ENCODE assay signal across 8 cellular contexts in genomic region chr19:48967346-48968178, GRCh38. TPM values are rescaled to one million over a fixed set of nuclear protein-coding genes. Genes with fewer than 3 reads are reported as not detected.
DNase-seq lines count a peak whose midpoint lies in the region; TF ChIP-seq lines count a peak whose summit lies in the region.

No MANE protein-coding gene starts in this region.

- no peaks in the 10 kb centered on the region for H3K9me3 ChIP-seq in mucosa of rectum (ENCODE audit: control insufficient read depth in 2 of 2, low read length in 2 of 2)

- peak; percentile 2 for TF ChIP-seq POLR2A in NB4 (IDR thresholded peaks at IDR 0.05; ENCODE audit: extremely low read depth, insufficient read length)

- no peak for TF ChIP-seq CTCF in NB4 (IDR thresholded peaks at IDR 0.05; ENCODE audit: low read depth, low read length)
- TF ChIP-seq CTCF in choroid plexus epithelial cell (conservative IDR thresholded peaks at IDR 0.05; ENCODE audit: low read depth, low read length): no peak

- peaks cover 30% of the 10 kb centered on the region in 2 donors for H3K4me1 ChIP-seq in mucosa of rectum (ENCODE audit: control insufficient read depth in 2 of 2, insufficient read depth in 2 of 2, low read length in 2 of 2)

- no peak overlapping the region for H3K9ac ChIP-seq in mucosa of rectum (ENCODE audit: low read depth in 1 of 2, low read length in 2 of 2)

- peak; percentile 60 for DNase-seq in ELF-1 (ENCODE audit: low read depth, low spot score)
- DNase-seq in NB4 (ENCODE audit: low read depth): peak; percentile 55
- peak; percentile 68 for DNase-seq in choroid plexus epithelial cell (ENCODE audit: low read depth)
- DNase-seq in GM03348 (ENCODE audit: low spot score): no peak
- DNase-seq in SK-N-DZ (ENCODE audit: low spot score): no peak
- DNase-seq in NCI-H2227 treated with DMSO at 0.1 percent for 48 hours (lab: John Stamatoyannopoulos, UW): no peak
- no peak for DNase-seq in stimulated activated CD4-positive, alpha-beta T cell treated with anti-CD3 and anti-CD28 coated beads, Interleukin-12 subunit alpha, Interleukin-12 subunit beta, amount 100 ng/mL, for 4 hours

- H3K36me3 ChIP-seq in mucosa of rectum (ENCODE audit: control insufficient read depth in 2 of 2, insufficient read depth in 2 of 2, low read length in 2 of 2): peaks cover 13 to 31% of the 10 kb centered on the region in 2 donors

- H3K27me3 ChIP-seq in mucosa of rectum (ENCODE audit: control insufficient read depth in 2 of 2, insufficient read depth in 2 of 2, low read length in 2 of 2): no peaks in the 10 kb centered on the region

- H3K4me3 ChIP-seq in NB4 (ENCODE audit: low read depth, low read length): no peak overlapping the region
- peak overlapping the region; percentile 78 for H3K4me3 ChIP-seq in choroid plexus epithelial cell (ENCODE audit: low read depth, low read length)
- H3K4me3 ChIP-seq in mucosa of rectum (ENCODE audit: low read length in 2 of 2): peak overlapping the region in 1 of 2 donors; percentile 1

- H3K27ac ChIP-seq in mucosa of rectum (ENCODE audit: low read depth in 2 of 2, low read length in 2 of 2): peak overlapping the region; percentile 13 to 90

RNA-seq across cellular contexts. Expression of gene FTL, which starts 2.5 kb away (rescaled TPM):
- polyA plus RNA-seq in SK-N-DZ (2014; cell fraction: cytosol; rRNA removed): 980 and 1,050 TPM in 2 replicates
- 626 and 695 TPM in 2 replicates for polyA plus RNA-seq in SK-N-DZ (2014; cell fraction: nucleus; rRNA removed)

RNA-seq across cellular contexts. Expression of gene BAX, which starts 12.9 kb away (rescaled TPM):
- 50.4 and 59.5 TPM in 2 replicates for polyA plus RNA-seq in SK-N-DZ (2014; cell fraction: cytosol; rRNA removed)
- polyA plus RNA-seq in SK-N-DZ (2014; cell fraction: nucleus; rRNA removed): 33.0 and 50.3 TPM in 2 replicates

RNA-seq across cellular contexts. Expression of gene GYS1, which starts 25.5 kb away (rescaled TPM):
- polyA plus RNA-seq in SK-N-DZ (2014; cell fraction: cytosol; rRNA removed): 10.2 and 10.3 TPM in 2 replicates
- polyA plus RNA-seq in SK-N-DZ (2014; cell fraction: nucleus; rRNA removed): 6.2 and 6.5 TPM in 2 replicates

RNA-seq across cellular contexts. Expression of gene RUVBL2, which starts 26.1 kb away (rescaled TPM):
- polyA plus RNA-seq in SK-N-DZ (2014; cell fraction: cytosol; rRNA removed): 174 and 178 TPM in 2 replicates
- 150 and 173 TPM in 2 replicates for polyA plus RNA-seq in SK-N-DZ (2014; cell fraction: nucleus; rRNA removed)

RNA-seq across cellular contexts. Expression of gene DHDH, which starts 34.1 kb away (rescaled TPM):
- not detected in 2 replicates for polyA plus RNA-seq in SK-N-DZ (2014; cell fraction: cytosol; rRNA removed)
- polyA plus RNA-seq in SK-N-DZ (2014; cell fraction: nucleus; rRNA removed): not detected in 2 replicates

Comparison
In these comparisons a context has a peak if more than half of its experiments do, and no peak if none do; other contexts are left out.
1. DNase-seq: peak in ELF-1 (single experiment), NB4 (single experiment) and choroid plexus epithelial cell (single experiment); none in GM03348 (single experiment), SK-N-DZ (single experiment), NCI-H2227 treated with DMSO at 0.1 percent for 48 hours (single experiment) and stimulated activated CD4-positive, alpha-beta T cell treated with anti-CD3 and anti-CD28 coated beads, Interleukin-12 subunit alpha, Interleukin-12 subunit beta, amount 100 ng/mL, for 4 hours (single experiment).